ENCODE assay signal across 9 cellular contexts in genomic region chr17:50872710-50873424, GRCh38. TPM values are rescaled to one million over a fixed set of nuclear protein-coding genes. Genes with fewer than 3 reads are reported as not detected.
A peak's percentile ranks its signal among the peaks of the same experiment; 100 is the strongest.
DNase-seq lines count a peak whose midpoint lies in the region; ATAC-seq and TF ChIP-seq lines count a peak whose summit lies in the region.
"Had no signal": no experiment of that assay in that cellular context is flagged by ENCODE, and none has a peak within 500 bp of the region (broad histone marks: within the 10 kb centered on the region; RNA-seq: fewer than 3 reads in every experiment).

No MANE protein-coding gene starts in this region.

- TF ChIP-seq CTCF in cardiac fibroblast (IDR thresholded peaks at IDR 0.05; ENCODE audit: low read depth, low read length) (no peak), psoas muscle (IDR thresholded peaks at IDR 0.05) (no peak), colonic mucosa (IDR thresholded peaks at IDR 0.05) (no peak)

- no peaks in the 10 kb centered on the region for H3K36me3 ChIP-seq in psoas muscle (ENCODE audit: insufficient read depth in 1 of 2, low read depth in 1 of 2)
- H3K36me3 ChIP-seq in colonic mucosa: no peaks in the 10 kb centered on the region

- H3K27me3 Mint-ChIP-seq in T-helper 2 cell treated with Interferon-gamma antibody and Interleukin-4, amounts not matched to agents 5 μg/mL and 100 μg/mL, for 36 hours (ENCODE audit: low read depth): peaks cover 46% of the 10 kb centered on the region

- H3K4me1 ChIP-seq in psoas muscle: peaks cover 28% of the 10 kb centered on the region
- no peaks in the 10 kb centered on the region for H3K4me1 ChIP-seq in colonic mucosa

- no peak overlapping the region for H3K9ac ChIP-seq in colonic mucosa (ENCODE audit: low read depth in 2 of 2, low read length in 2 of 2)

- H3K9me3 Mint-ChIP-seq in T-helper 2 cell treated with Interferon-gamma antibody and Interleukin-4, amounts not matched to agents 5 μg/mL and 100 μg/mL, for 36 hours: no peaks in the 10 kb centered on the region

- no peaks in the 10 kb centered on the region for H3K36me3 Mint-ChIP-seq in T-helper 2 cell treated with Interferon-gamma antibody and Interleukin-4, amounts not matched to agents 5 μg/mL and 100 μg/mL, for 36 hours (ENCODE audit: low read depth)

- H3K27me3 ChIP-seq in psoas muscle (ENCODE audit: insufficient read depth in 3 of 3, low read length in 2 of 3) (no peaks in the 10 kb centered on the region), colonic mucosa (no peaks in the 10 kb centered on the region)

- no peaks in the 10 kb centered on the region for H3K9me3 ChIP-seq in psoas muscle
- H3K9me3 ChIP-seq in colonic mucosa: no peaks in the 10 kb centered on the region

- ATAC-seq in psoas muscle (peak; percentile 86 to 90 (median 86)), GM21576 (IDR thresholded peaks at IDR 0.05; ENCODE audit: unreplicated experiment) (no peak)

- H3K27ac ChIP-seq in psoas muscle: peak overlapping the region; percentile 79
- no peak overlapping the region for H3K27ac ChIP-seq in colonic mucosa

- intact Hi-C loops in psoas muscle (cut with DNase I) (no loop called here), colonic mucosa (cut with DNase I) (no loop called here)

- H3K4me3 ChIP-seq in cardiac fibroblast (replicated peaks in 1 of 2; ENCODE audit: low read depth in 2 of 2, low read length in 2 of 2) (no peak overlapping the region), psoas muscle (no peak overlapping the region), colonic mucosa (no peak overlapping the region)

- peaks cover 36% of the 10 kb centered on the region for H3K4me1 Mint-ChIP-seq in T-helper 2 cell treated with Interferon-gamma antibody and Interleukin-4, amounts not matched to agents 5 μg/mL and 100 μg/mL, for 36 hours (ENCODE audit: low read depth)

- H3K27ac Mint-ChIP-seq in T-helper 2 cell treated with Interferon-gamma antibody and Interleukin-4, amounts not matched to agents 5 μg/mL and 100 μg/mL, for 36 hours: no peak overlapping the region

- H3K4me3 Mint-ChIP-seq in T-helper 2 cell treated with Interferon-gamma antibody and Interleukin-4, amounts not matched to agents 5 μg/mL and 100 μg/mL, for 36 hours: peak overlapping the region; percentile 29

- WGBS in psoas muscle, 3 donors: 10 to 33% (median 13%) methylated on average over 4 of the region's 4 CpGs

- DNase-seq in EL (peak; percentile 31), cardiac fibroblast (ENCODE audit: low read depth in 2 of 2) (peak; percentile 67 to 75), psoas muscle (peak; percentile 48 to 71), NCI-H1048 (lab: John Stamatoyannopoulos, UW) (no peak), HuH-7 (ENCODE audit: low spot score) (no peak), colonic mucosa (no peak)
- peak; percentile 44 for DNase-seq in T-helper 2 cell treated with Interferon-gamma antibody and Interleukin-4, amounts not matched to agents 5 μg/mL and 100 μg/mL, for 36 hours (ENCODE audit: low spot score)
- DNase-seq: NCI-H2107 had no signal

RNA-seq across cellular contexts. Expression of gene TOB1, which starts 6.7 kb away (rescaled TPM):
- total RNA-seq in psoas muscle: 100 to 1,000 TPM in 3 of 4 donors, 10 to 100 TPM in 1; 74.9 to 155 (median 102) TPM
- 10 to 100 TPM; 12.8 to 40.9 (median 21.4) TPM for polyA plus RNA-seq in psoas muscle
- total RNA-seq in colonic mucosa: 100 to 1,000 TPM; 116 to 169 TPM

RNA-seq across cellular contexts. Expression of gene WFIKKN2, which starts 37.5 kb away (rescaled TPM):
- total RNA-seq in psoas muscle (1 to 10 TPM in 2 of 4 donors, under 1 TPM in 2; 0.25 to 3.4 (median 1.1) TPM), colonic mucosa (under 1 TPM; 0.10 to 0.13 TPM)
- under 1 TPM; 0.09 to 0.32 (median 0.30) TPM for polyA plus RNA-seq in psoas muscle

Comparison
In these comparisons a context has a peak if more than half of its experiments do, and no peak if none do; other contexts are left out.
1. DNase-seq: peak in EL (single experiment), T-helper 2 cell treated with Interferon-gamma antibody and Interleukin-4, amounts not matched to agents 5 μg/mL and 100 μg/mL, for 36 hours (single experiment), cardiac fibroblast (2 of 2) and psoas muscle (2 of 2); none in NCI-H1048 (single experiment), HuH-7 (single experiment) and colonic mucosa (single experiment).